1 cellular context compared by ENCODE assay signal in the genomic region with DNA sequence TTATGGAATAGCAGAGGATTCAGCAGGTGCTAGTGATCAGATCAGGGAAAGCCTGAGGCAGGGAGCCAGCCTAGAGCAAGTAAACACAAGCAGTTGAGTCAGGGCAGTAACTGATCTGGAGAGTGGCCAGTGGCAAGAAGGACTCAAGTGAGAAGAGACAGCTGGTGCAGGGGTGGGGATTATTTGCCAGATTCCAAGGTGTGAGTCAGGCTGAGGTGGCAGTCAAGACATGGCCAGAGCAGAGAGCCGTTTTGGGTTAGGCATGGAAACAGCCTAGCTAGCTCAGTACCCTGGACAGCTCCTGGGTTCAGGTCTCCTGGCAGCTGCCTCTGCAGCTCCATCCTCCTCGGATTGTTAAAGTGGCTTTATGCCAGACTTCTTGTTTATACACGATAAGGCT.
TF ChIP-seq lines count a peak whose summit lies in the region.

No MANE protein-coding gene starts in this region.

TF ChIP-seq in HepG2, 621 proteins besides CTCF, POLR2A, EP300 and RAD21 (continued from another document and continues in another):
- TF ChIP-seq, protein P1, sequence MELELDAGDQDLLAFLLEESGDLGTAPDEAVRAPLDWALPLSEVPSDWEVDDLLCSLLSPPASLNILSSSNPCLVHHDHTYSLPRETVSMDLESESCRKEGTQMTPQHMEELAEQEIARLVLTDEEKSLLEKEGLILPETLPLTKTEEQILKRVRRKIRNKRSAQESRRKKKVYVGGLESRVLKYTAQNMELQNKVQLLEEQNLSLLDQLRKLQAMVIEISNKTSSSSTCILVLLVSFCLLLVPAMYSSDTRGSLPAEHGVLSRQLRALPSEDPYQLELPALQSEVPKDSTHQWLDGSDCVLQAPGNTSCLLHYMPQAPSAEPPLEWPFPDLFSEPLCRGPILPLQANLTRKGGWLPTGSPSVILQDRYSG (CRISPR knock-in tag; IDR thresholded peaks at IDR 0.05): no peak
- TF ChIP-seq ZNF430 (CRISPR knock-in tag; IDR thresholded peaks at IDR 0.05) (0 out of 2 replicates have a peak, but pooled peaks have one; percentile 65), MZF1 (CRISPR knock-in tag; IDR thresholded peaks at IDR 0.05; ENCODE audit: borderline replicate concordance) (no peak), KDM1A (CRISPR knock-in tag; IDR thresholded peaks at IDR 0.05) (no peak), TAF15 (IDR thresholded peaks at IDR 0.05; ENCODE audit: low read depth, low read length, poor library complexity, severe bottlenecking) (no peak), NPAS2 (CRISPR knock-in tag; IDR thresholded peaks at IDR 0.05; ENCODE audit: borderline replicate concordance) (no peak), GPN1 (CRISPR knock-in tag; IDR thresholded peaks at IDR 0.05; ENCODE audit: borderline replicate concordance) (peak; percentile 59; the same call in 1 of the 2 replicates), ZNF232 (CRISPR knock-in tag; IDR thresholded peaks at IDR 0.05; ENCODE audit: borderline replicate concordance) (peak; percentile 89; the same call in 1 of the 2 replicates), ZNF577 (CRISPR knock-in tag; IDR thresholded peaks at IDR 0.05; ENCODE audit: borderline replicate concordance, low read depth) (no peak), MLLT10 (CRISPR knock-in tag; IDR thresholded peaks at IDR 0.05) (no peak), ZNF207 (IDR thresholded peaks at IDR 0.05; ENCODE audit: borderline replicate concordance) (no peak), IKZF4 (CRISPR knock-in tag; IDR thresholded peaks at IDR 0.05; ENCODE audit: borderline replicate concordance, low read depth, not compliant biosample characterization) (peak; percentile 36), SIN3B (IDR thresholded peaks at IDR 0.05; ENCODE audit: low read length) (no peak), REL (CRISPR knock-in tag; conservative IDR thresholded peaks at IDR 0.05) (no peak), DMAP1 (CRISPR knock-in tag; IDR thresholded peaks at IDR 0.05) (no peak), ZNF761 (CRISPR knock-in tag; conservative IDR thresholded peaks at IDR 0.05) (no peak), ZNF367 (CRISPR knock-in tag; IDR thresholded peaks at IDR 0.05; ENCODE audit: borderline replicate concordance) (peak; percentile 61; the same call in 1 of the 2 replicates), ZBTB1 (CRISPR knock-in tag; IDR thresholded peaks at IDR 0.05; ENCODE audit: borderline replicate concordance) (0 out of 2 replicates have a peak, but pooled peaks have one; percentile 45), ZEB1 (IDR thresholded peaks at IDR 0.05; ENCODE audit: insufficient replicate concordance, low read depth) (no peak), ZNF20 (CRISPR knock-in tag; IDR thresholded peaks at IDR 0.05) (no peak), SRSF9 (IDR thresholded peaks at IDR 0.05; ENCODE audit: borderline replicate concordance, insufficient read depth, low read depth, low read length, poor library complexity, severe bottlenecking) (no peak), XBP1 (CRISPR knock-in tag; IDR thresholded peaks at IDR 0.05) (0 out of 2 replicates have a peak, but pooled peaks have one; percentile 79), NFKB2 (CRISPR knock-in tag; IDR thresholded peaks at IDR 0.05; ENCODE audit: borderline replicate concordance) (peak; percentile 66), TCF12 (IDR thresholded peaks at IDR 0.05) (no peak), TCF12 (CRISPR knock-in tag; IDR thresholded peaks at IDR 0.05) (no peak)
- TF ChIP-seq, protein P2, sequence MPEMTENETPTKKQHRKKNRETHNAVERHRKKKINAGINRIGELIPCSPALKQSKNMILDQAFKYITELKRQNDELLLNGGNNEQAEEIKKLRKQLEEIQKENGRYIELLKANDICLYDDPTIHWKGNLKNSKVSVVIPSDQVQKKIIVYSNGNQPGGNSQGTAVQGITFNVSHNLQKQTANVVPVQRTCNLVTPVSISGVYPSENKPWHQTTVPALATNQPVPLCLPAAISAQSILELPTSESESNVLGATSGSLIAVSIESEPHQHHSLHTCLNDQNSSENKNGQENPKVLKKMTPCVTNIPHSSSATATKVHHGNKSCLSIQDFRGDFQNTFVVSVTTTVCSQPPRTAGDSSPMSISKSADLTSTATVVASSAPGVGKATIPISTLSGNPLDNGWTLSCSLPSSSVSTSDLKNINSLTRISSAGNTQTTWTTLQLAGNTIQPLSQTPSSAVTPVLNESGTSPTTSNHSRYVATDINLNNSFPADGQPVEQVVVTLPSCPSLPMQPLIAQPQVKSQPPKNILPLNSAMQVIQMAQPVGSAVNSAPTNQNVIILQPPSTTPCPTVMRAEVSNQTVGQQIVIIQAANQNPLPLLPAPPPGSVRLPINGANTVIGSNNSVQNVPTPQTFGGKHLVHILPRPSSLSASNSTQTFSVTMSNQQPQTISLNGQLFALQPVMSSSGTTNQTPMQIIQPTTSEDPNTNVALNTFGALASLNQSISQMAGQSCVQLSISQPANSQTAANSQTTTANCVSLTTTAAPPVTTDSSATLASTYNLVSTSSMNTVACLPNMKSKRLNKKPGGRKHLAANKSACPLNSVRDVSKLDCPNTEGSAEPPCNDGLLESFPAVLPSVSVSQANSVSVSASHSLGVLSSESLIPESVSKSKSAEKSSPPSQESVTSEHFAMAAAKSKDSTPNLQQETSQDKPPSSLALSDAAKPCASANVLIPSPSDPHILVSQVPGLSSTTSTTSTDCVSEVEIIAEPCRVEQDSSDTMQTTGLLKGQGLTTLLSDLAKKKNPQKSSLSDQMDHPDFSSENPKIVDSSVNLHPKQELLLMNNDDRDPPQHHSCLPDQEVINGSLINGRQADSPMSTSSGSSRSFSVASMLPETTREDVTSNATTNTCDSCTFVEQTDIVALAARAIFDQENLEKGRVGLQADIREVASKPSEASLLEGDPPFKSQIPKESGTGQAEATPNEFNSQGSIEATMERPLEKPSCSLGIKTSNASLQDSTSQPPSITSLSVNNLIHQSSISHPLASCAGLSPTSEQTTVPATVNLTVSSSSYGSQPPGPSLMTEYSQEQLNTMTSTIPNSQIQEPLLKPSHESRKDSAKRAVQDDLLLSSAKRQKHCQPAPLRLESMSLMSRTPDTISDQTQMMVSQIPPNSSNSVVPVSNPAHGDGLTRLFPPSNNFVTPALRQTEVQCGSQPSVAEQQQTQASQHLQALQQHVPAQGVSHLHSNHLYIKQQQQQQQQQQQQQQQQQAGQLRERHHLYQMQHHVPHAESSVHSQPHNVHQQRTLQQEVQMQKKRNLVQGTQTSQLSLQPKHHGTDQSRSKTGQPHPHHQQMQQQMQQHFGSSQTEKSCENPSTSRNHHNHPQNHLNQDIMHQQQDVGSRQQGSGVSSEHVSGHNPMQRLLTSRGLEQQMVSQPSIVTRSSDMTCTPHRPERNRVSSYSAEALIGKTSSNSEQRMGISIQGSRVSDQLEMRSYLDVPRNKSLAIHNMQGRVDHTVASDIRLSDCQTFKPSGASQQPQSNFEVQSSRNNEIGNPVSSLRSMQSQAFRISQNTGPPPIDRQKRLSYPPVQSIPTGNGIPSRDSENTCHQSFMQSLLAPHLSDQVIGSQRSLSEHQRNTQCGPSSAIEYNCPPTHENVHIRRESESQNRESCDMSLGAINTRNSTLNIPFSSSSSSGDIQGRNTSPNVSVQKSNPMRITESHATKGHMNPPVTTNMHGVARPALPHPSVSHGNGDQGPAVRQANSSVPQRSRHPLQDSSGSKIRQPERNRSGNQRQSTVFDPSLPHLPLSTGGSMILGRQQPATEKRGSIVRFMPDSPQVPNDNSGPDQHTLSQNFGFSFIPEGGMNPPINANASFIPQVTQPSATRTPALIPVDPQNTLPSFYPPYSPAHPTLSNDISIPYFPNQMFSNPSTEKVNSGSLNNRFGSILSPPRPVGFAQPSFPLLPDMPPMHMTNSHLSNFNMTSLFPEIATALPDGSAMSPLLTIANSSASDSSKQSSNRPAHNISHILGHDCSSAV (CRISPR knock-in tag; IDR thresholded peaks at IDR 0.05; ENCODE audit: borderline replicate concordance): no peak
- TF ChIP-seq, protein P3, sequence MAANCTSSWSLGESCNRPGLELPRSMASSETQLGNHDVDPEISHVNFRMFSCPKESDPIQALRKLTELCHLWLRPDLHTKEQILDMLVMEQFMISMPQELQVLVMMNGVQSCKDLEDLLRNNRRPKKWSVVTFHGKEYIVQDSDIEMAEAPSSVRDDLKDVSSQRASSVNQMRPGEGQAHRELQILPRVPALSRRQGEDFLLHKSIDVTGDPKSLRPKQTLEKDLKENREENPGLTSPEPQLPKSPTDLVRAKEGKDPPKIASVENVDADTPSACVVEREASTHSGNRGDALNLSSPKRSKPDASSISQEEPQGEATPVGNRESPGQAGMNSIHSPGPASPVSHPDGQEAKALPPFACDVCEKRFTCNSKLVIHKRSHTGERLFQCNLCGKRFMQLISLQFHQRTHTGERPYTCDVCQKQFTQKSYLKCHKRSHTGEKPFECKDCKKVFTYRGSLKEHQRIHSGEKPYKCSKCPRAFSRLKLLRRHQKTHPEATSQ (CRISPR knock-in tag; IDR thresholded peaks at IDR 0.05; ENCODE audit: borderline replicate concordance): no peak
- TF ChIP-seq, protein P4, sequence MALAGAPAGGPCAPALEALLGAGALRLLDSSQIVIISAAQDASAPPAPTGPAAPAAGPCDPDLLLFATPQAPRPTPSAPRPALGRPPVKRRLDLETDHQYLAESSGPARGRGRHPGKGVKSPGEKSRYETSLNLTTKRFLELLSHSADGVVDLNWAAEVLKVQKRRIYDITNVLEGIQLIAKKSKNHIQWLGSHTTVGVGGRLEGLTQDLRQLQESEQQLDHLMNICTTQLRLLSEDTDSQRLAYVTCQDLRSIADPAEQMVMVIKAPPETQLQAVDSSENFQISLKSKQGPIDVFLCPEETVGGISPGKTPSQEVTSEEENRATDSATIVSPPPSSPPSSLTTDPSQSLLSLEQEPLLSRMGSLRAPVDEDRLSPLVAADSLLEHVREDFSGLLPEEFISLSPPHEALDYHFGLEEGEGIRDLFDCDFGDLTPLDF (CRISPR knock-in tag; IDR thresholded peaks at IDR 0.05): no peak
- TF ChIP-seq, protein P5, sequence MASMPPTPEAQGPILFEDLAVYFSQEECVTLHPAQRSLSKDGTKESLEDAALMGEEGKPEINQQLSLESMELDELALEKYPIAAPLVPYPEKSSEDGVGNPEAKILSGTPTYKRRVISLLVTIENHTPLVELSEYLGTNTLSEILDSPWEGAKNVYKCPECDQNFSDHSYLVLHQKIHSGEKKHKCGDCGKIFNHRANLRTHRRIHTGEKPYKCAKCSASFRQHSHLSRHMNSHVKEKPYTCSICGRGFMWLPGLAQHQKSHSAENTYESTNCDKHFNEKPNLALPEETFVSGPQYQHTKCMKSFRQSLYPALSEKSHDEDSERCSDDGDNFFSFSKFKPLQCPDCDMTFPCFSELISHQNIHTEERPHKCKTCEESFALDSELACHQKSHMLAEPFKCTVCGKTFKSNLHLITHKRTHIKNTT (CRISPR knock-in tag; IDR thresholded peaks at IDR 0.05): no peak
- TF ChIP-seq, protein P6, sequence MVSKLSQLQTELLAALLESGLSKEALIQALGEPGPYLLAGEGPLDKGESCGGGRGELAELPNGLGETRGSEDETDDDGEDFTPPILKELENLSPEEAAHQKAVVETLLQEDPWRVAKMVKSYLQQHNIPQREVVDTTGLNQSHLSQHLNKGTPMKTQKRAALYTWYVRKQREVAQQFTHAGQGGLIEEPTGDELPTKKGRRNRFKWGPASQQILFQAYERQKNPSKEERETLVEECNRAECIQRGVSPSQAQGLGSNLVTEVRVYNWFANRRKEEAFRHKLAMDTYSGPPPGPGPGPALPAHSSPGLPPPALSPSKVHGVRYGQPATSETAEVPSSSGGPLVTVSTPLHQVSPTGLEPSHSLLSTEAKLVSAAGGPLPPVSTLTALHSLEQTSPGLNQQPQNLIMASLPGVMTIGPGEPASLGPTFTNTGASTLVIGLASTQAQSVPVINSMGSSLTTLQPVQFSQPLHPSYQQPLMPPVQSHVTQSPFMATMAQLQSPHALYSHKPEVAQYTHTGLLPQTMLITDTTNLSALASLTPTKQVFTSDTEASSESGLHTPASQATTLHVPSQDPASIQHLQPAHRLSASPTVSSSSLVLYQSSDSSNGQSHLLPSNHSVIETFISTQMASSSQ (IDR thresholded peaks at IDR 0.05; ENCODE audit: low read depth): no peak
- TF ChIP-seq, protein P6 (CRISPR knock-in tag; IDR thresholded peaks at IDR 0.05; ENCODE audit: borderline replicate concordance): no peak
- TF ChIP-seq, protein P7, sequence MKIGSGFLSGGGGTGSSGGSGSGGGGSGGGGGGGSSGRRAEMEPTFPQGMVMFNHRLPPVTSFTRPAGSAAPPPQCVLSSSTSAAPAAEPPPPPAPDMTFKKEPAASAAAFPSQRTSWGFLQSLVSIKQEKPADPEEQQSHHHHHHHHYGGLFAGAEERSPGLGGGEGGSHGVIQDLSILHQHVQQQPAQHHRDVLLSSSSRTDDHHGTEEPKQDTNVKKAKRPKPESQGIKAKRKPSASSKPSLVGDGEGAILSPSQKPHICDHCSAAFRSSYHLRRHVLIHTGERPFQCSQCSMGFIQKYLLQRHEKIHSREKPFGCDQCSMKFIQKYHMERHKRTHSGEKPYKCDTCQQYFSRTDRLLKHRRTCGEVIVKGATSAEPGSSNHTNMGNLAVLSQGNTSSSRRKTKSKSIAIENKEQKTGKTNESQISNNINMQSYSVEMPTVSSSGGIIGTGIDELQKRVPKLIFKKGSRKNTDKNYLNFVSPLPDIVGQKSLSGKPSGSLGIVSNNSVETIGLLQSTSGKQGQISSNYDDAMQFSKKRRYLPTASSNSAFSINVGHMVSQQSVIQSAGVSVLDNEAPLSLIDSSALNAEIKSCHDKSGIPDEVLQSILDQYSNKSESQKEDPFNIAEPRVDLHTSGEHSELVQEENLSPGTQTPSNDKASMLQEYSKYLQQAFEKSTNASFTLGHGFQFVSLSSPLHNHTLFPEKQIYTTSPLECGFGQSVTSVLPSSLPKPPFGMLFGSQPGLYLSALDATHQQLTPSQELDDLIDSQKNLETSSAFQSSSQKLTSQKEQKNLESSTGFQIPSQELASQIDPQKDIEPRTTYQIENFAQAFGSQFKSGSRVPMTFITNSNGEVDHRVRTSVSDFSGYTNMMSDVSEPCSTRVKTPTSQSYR (CRISPR knock-in tag; IDR thresholded peaks at IDR 0.05; ENCODE audit: borderline replicate concordance): no peak; the same call in 1 of the 2 replicates
